1 cellular context compared by ENCODE assay signal in the genomic region with DNA sequence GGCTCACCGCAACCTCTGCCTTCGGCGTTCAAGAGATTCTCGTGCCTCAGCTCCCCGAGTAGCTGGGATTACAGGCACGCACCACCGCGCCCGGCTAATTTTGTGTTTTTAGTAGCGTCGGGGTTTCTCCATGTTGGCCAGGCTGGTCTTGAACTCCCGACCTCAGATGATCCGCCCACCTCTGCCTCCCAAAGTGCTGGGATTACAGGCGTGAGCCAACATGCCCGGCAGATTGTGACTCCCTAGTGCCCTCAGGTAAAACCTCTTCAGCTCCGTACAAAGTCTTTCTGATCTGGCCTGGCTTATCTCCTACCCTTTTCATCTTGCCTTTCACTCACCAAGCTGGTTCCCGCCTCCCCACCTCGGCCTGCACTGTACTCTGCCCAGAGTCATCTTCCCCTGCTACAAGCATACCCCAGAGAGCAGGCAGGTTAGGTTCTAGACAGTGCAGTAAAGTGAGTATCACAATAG.
TF ChIP-seq lines count a peak whose summit lies in the region.

No MANE protein-coding gene starts in this region.

TF ChIP-seq in HepG2, 621 proteins besides CTCF, POLR2A, EP300 and RAD21 (continued from another document):
- TF ChIP-seq, protein P1, sequence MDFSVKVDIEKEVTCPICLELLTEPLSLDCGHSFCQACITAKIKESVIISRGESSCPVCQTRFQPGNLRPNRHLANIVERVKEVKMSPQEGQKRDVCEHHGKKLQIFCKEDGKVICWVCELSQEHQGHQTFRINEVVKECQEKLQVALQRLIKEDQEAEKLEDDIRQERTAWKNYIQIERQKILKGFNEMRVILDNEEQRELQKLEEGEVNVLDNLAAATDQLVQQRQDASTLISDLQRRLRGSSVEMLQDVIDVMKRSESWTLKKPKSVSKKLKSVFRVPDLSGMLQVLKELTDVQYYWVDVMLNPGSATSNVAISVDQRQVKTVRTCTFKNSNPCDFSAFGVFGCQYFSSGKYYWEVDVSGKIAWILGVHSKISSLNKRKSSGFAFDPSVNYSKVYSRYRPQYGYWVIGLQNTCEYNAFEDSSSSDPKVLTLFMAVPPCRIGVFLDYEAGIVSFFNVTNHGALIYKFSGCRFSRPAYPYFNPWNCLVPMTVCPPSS (IDR thresholded peaks at IDR 0.05), result no peak
- TF ChIP-seq, protein P2, sequence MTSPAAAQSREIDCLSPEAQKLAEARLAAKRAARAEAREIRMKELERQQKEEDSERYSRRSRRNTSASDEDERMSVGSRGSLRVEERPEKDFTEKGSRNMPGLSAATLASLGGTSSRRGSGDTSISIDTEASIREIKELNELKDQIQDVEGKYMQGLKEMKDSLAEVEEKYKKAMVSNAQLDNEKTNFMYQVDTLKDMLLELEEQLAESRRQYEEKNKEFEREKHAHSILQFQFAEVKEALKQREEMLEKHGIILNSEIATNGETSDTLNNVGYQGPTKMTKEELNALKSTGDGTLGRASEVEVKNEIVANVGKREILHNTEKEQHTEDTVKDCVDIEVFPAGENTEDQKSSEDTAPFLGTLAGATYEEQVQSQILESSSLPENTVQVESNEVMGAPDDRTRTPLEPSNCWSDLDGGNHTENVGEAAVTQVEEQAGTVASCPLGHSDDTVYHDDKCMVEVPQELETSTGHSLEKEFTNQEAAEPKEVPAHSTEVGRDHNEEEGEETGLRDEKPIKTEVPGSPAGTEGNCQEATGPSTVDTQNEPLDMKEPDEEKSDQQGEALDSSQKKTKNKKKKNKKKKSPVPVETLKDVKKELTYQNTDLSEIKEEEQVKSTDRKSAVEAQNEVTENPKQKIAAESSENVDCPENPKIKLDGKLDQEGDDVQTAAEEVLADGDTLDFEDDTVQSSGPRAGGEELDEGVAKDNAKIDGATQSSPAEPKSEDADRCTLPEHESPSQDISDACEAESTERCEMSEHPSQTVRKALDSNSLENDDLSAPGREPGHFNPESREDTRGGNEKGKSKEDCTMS (CRISPR knock-in tag; conservative IDR thresholded peaks at IDR 0.05), result no peak
- no peak for TF ChIP-seq CHCHD3 (CRISPR knock-in tag; IDR thresholded peaks at IDR 0.05)
- TF ChIP-seq, protein P3, sequence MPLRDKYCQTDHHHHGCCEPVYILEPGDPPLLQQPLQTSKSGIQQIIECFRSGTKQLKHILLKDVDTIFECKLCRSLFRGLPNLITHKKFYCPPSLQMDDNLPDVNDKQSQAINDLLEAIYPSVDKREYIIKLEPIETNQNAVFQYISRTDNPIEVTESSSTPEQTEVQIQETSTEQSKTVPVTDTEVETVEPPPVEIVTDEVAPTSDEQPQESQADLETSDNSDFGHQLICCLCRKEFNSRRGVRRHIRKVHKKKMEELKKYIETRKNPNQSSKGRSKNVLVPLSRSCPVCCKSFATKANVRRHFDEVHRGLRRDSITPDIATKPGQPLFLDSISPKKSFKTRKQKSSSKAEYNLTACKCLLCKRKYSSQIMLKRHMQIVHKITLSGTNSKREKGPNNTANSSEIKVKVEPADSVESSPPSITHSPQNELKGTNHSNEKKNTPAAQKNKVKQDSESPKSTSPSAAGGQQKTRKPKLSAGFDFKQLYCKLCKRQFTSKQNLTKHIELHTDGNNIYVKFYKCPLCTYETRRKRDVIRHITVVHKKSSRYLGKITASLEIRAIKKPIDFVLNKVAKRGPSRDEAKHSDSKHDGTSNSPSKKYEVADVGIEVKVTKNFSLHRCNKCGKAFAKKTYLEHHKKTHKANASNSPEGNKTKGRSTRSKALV (CRISPR knock-in tag; IDR thresholded peaks at IDR 0.05), result no peak
- peak; percentile 52; the same call in 1 of the 2 replicates for TF ChIP-seq ZFY (CRISPR knock-in tag; IDR thresholded peaks at IDR 0.05)
- TF ChIP-seq ZNF207 (IDR thresholded peaks at IDR 0.05; ENCODE audit: borderline replicate concordance), result no peak
- TF ChIP-seq ZFP82 (CRISPR knock-in tag; IDR thresholded peaks at IDR 0.05; ENCODE audit: borderline replicate concordance), result no peak
- TF ChIP-seq ZNF569 (CRISPR knock-in tag; IDR thresholded peaks at IDR 0.05; ENCODE audit: borderline replicate concordance), result no peak
- 0 out of 2 replicates have a peak, but pooled peaks have one; percentile 33 for TF ChIP-seq DPF2 (CRISPR knock-in tag; IDR thresholded peaks at IDR 0.05; ENCODE audit: borderline replicate concordance, low read depth)
- TF ChIP-seq, protein P4, sequence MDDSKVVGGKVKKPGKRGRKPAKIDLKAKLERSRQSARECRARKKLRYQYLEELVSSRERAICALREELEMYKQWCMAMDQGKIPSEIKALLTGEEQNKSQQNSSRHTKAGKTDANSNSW (CRISPR knock-in tag; IDR thresholded peaks at IDR 0.05; ENCODE audit: borderline replicate concordance), result no peak
- TF ChIP-seq HNRNPLL (IDR thresholded peaks at IDR 0.05; ENCODE audit: low read depth, low read length, poor library complexity, severe bottlenecking), result no peak
- 0 out of 2 replicates have a peak, but pooled peaks have one; percentile 31 for TF ChIP-seq SIN3A (IDR thresholded peaks at IDR 0.05; ENCODE audit: borderline replicate concordance, low read depth, low read length)
- no peak for TF ChIP-seq FOXM1 (CRISPR knock-in tag; IDR thresholded peaks at IDR 0.05)
- no peak for TF ChIP-seq ZNF329 (CRISPR knock-in tag; IDR thresholded peaks at IDR 0.05; ENCODE audit: low read depth)
- TF ChIP-seq TRIM24 (CRISPR knock-in tag; IDR thresholded peaks at IDR 0.05), result no peak
- no peak for TF ChIP-seq GLI4 (CRISPR knock-in tag; IDR thresholded peaks at IDR 0.05; ENCODE audit: borderline replicate concordance)
- no peak for TF ChIP-seq PRMT3 (CRISPR knock-in tag; IDR thresholded peaks at IDR 0.05; ENCODE audit: borderline replicate concordance, low read depth)
- TF ChIP-seq ZNF30 (CRISPR knock-in tag; IDR thresholded peaks at IDR 0.05), result no peak
- no peak for TF ChIP-seq NCOA1 (CRISPR knock-in tag; IDR thresholded peaks at IDR 0.05)
- TF ChIP-seq, protein P5, sequence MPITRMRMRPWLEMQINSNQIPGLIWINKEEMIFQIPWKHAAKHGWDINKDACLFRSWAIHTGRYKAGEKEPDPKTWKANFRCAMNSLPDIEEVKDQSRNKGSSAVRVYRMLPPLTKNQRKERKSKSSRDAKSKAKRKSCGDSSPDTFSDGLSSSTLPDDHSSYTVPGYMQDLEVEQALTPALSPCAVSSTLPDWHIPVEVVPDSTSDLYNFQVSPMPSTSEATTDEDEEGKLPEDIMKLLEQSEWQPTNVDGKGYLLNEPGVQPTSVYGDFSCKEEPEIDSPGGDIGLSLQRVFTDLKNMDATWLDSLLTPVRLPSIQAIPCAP (CRISPR knock-in tag; IDR thresholded peaks at IDR 0.05; ENCODE audit: low read depth), result no peak
- TF ChIP-seq, protein P6, sequence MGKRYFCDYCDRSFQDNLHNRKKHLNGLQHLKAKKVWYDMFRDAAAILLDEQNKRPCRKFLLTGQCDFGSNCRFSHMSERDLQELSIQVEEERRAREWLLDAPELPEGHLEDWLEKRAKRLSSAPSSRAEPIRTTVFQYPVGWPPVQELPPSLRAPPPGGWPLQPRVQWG (CRISPR knock-in tag; IDR thresholded peaks at IDR 0.05; ENCODE audit: borderline replicate concordance, low read depth), result no peak
- no peak for TF ChIP-seq MBNL3 (CRISPR knock-in tag; conservative IDR thresholded peaks at IDR 0.05)
- TF ChIP-seq, protein P7, sequence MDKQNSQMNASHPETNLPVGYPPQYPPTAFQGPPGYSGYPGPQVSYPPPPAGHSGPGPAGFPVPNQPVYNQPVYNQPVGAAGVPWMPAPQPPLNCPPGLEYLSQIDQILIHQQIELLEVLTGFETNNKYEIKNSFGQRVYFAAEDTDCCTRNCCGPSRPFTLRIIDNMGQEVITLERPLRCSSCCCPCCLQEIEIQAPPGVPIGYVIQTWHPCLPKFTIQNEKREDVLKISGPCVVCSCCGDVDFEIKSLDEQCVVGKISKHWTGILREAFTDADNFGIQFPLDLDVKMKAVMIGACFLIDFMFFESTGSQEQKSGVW (CRISPR knock-in tag; IDR thresholded peaks at IDR 0.05; ENCODE audit: borderline replicate concordance), result no peak
- no peak for TF ChIP-seq ZNF557 (CRISPR knock-in tag; IDR thresholded peaks at IDR 0.05)
- TF ChIP-seq, protein P8, sequence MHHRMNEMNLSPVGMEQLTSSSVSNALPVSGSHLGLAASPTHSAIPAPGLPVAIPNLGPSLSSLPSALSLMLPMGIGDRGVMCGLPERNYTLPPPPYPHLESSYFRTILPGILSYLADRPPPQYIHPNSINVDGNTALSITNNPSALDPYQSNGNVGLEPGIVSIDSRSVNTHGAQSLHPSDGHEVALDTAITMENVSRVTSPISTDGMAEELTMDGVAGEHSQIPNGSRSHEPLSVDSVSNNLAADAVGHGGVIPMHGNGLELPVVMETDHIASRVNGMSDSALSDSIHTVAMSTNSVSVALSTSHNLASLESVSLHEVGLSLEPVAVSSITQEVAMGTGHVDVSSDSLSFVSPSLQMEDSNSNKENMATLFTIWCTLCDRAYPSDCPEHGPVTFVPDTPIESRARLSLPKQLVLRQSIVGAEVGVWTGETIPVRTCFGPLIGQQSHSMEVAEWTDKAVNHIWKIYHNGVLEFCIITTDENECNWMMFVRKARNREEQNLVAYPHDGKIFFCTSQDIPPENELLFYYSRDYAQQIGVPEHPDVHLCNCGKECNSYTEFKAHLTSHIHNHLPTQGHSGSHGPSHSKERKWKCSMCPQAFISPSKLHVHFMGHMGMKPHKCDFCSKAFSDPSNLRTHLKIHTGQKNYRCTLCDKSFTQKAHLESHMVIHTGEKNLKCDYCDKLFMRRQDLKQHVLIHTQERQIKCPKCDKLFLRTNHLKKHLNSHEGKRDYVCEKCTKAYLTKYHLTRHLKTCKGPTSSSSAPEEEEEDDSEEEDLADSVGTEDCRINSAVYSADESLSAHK (CRISPR knock-in tag; IDR thresholded peaks at IDR 0.05; ENCODE audit: borderline replicate concordance), result no peak
- TF ChIP-seq JDP2 (CRISPR knock-in tag; IDR thresholded peaks at IDR 0.05; ENCODE audit: borderline replicate concordance), result no peak
- no peak for TF ChIP-seq HNRNPUL1 (IDR thresholded peaks at IDR 0.05; ENCODE audit: low read depth, low read length)
- TF ChIP-seq ZNF619 (CRISPR knock-in tag; IDR thresholded peaks at IDR 0.05), result no peak
- TF ChIP-seq ZNF768 (CRISPR knock-in tag; IDR thresholded peaks at IDR 0.05), result no peak
- TF ChIP-seq EHMT2 (IDR thresholded peaks at IDR 0.05; ENCODE audit: borderline replicate concordance, low read depth, low read length), result 0 out of 2 replicates have a peak, but pooled peaks have one; percentile 55
- peak; percentile 47; the same call in 1 of the 2 replicates for TF ChIP-seq BORCS8-MEF2B (CRISPR knock-in tag; IDR thresholded peaks at IDR 0.05)
- 0 out of 2 replicates have a peak, but pooled peaks have one; percentile 47 for TF ChIP-seq ZNF746 (CRISPR knock-in tag; IDR thresholded peaks at IDR 0.05)
- no peak for TF ChIP-seq ZSCAN31 (CRISPR knock-in tag; IDR thresholded peaks at IDR 0.05; ENCODE audit: low read depth)
- TF ChIP-seq FOXA1 (IDR thresholded peaks at IDR 0.05), result no peak
- TF ChIP-seq FOXA1 (CRISPR knock-in tag; IDR thresholded peaks at IDR 0.05), result no peak
- no peak for TF ChIP-seq MYNN (CRISPR knock-in tag; IDR thresholded peaks at IDR 0.05; ENCODE audit: low read depth)
- no peak for TF ChIP-seq U2AF2 (IDR thresholded peaks at IDR 0.05; ENCODE audit: low read depth, low read length)
- TF ChIP-seq, protein P9, sequence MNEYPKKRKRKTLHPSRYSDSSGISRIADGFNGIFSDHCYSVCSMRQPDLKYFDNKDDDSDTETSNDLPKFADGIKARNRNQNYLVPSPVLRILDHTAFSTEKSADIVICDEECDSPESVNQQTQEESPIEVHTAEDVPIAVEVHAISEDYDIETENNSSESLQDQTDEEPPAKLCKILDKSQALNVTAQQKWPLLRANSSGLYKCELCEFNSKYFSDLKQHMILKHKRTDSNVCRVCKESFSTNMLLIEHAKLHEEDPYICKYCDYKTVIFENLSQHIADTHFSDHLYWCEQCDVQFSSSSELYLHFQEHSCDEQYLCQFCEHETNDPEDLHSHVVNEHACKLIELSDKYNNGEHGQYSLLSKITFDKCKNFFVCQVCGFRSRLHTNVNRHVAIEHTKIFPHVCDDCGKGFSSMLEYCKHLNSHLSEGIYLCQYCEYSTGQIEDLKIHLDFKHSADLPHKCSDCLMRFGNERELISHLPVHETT (CRISPR knock-in tag; conservative IDR thresholded peaks at IDR 0.05), result no peak
- TF ChIP-seq ZNF446 (CRISPR knock-in tag; IDR thresholded peaks at IDR 0.05), result no peak
- TF ChIP-seq, protein P10, sequence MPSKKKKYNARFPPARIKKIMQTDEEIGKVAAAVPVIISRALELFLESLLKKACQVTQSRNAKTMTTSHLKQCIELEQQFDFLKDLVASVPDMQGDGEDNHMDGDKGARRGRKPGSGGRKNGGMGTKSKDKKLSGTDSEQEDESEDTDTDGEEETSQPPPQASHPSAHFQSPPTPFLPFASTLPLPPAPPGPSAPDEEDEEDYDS (CRISPR knock-in tag; IDR thresholded peaks at IDR 0.05), result peak; percentile 35; the same call in 1 of the 2 replicates
- TF ChIP-seq ZNF724P (CRISPR knock-in tag; IDR thresholded peaks at IDR 0.05; ENCODE audit: borderline replicate concordance), result no peak
- TF ChIP-seq ZNF205 (CRISPR knock-in tag; IDR thresholded peaks at IDR 0.05), result no peak
- no peak for TF ChIP-seq MAF1 (CRISPR knock-in tag; IDR thresholded peaks at IDR 0.05; ENCODE audit: borderline replicate concordance)
- 0 out of 2 replicates have a peak, but pooled peaks have one; percentile 7 for TF ChIP-seq ZNF792 (CRISPR knock-in tag; IDR thresholded peaks at IDR 0.05)
